In genomic region chr7:47534322-47535032, GRCh38 we compare ENCODE assay signal across 12 cellular contexts. TPM values are rescaled to one million over a fixed set of nuclear protein-coding genes. Genes with fewer than 3 reads are reported as not detected.
DNase-seq lines count a peak whose midpoint lies in the region; ATAC-seq and TF ChIP-seq lines count a peak whose summit lies in the region.
"Had no signal": no experiment of that assay in that cellular context is flagged by ENCODE, and none has a peak within 500 bp of the region (broad histone marks: within the 10 kb centered on the region; RNA-seq: fewer than 3 reads in every experiment).

No MANE protein-coding gene starts in this region.

- H3K9ac ChIP-seq in HCT116 (ENCODE audit: low read length): no peak overlapping the region
- no peak overlapping the region for H3K9ac ChIP-seq in SK-N-SH
- H3K9ac ChIP-seq: BLaER1 treated with 17β-estradiol and CSF1 and Interleukin-3, amounts not matched to agents 10 nM and 100 nM had no signal

- H4K20me1 ChIP-seq in HCT116 (ENCODE audit: insufficient read depth) (no peaks in the 10 kb centered on the region), SK-N-SH (ENCODE audit: insufficient read depth) (no peaks in the 10 kb centered on the region)

- H3K4me2 ChIP-seq in HCT116 (ENCODE audit: low read length): no peak overlapping the region
- H3K4me2 ChIP-seq in SK-N-SH: no peak overlapping the region
- H3K4me2 ChIP-seq: BLaER1 treated with 17β-estradiol and CSF1 and Interleukin-3, amounts not matched to agents 10 nM and 100 nM had no signal

- H3K4me1 ChIP-seq in HCT116 (ENCODE audit: control insufficient read depth in 1 of 2, insufficient read depth in 2 of 2, low read length in 2 of 2) (peaks cover 8 to 10% of the 10 kb centered on the region in 2 experiments; a peak in 2 of 4 replicates), SK-N-SH (ENCODE audit: control insufficient read depth in 1 of 2, insufficient read depth in 2 of 2, low read depth in 1 of 2, low read length in 1 of 2) (peaks cover 9 to 43% of the 10 kb centered on the region in 2 experiments)

- POLR2A ChIA-PET in HCT116 (lab: Charles Lee): no interaction called here
- POLR2A ChIA-PET in SK-N-SH (lab: Yijun Ruan, JAX): no interaction called here

- no peak for TF ChIP-seq POLR2A in HCT116 (IDR thresholded peaks at IDR 0.05; ENCODE audit: borderline replicate concordance, extremely low read depth, insufficient read depth, insufficient read length)

- TF ChIP-seq CTCF in 22Rv1 (IDR thresholded peaks at IDR 0.05): 0 out of 2 replicates have a peak, but pooled peaks have one; percentile 9
- peak in 2 of 3 experiments; percentile 10 to 42; a peak in 3 of 6 replicates for TF ChIP-seq CTCF in HCT116 (IDR thresholded peaks at IDR 0.05 in 2 of 3, conservative IDR thresholded peaks at IDR 0.05 in 1 of 3; ENCODE audit: borderline replicate concordance in 1 of 3, insufficient read depth in 1 of 3, low read depth in 2 of 3, low read length in 2 of 3)
- TF ChIP-seq CTCF in SK-N-SH (IDR thresholded peaks at IDR 0.05): no peak; the same call in 1 of the 2 replicates

- DNase-seq in HCT116 (ENCODE audit: low read depth, low spot score) (no peak), SK-N-SH (peak; percentile 51), kidney glomerular epithelial cell (lab: John Stamatoyannopoulos, UW) (peak; percentile 53), NCI-H774 (lab: John Stamatoyannopoulos, UW) (no peak), NOMO-1 treated with dmso at 0.1 percent for 144 hours (lab: John Stamatoyannopoulos, UW; ENCODE audit: unreplicated experiment) (no peak)
- DNase-seq in effector CD4-positive, alpha-beta T cell: no peak
- DNase-seq: activated CD8-positive, alpha-beta memory T cell treated with anti-CD3 and anti-CD28 coated beads, Interleukin-2, amount 50 U/mL, for 48 hours; hippocampal formation had no signal

- H3K79me2 ChIP-seq in HCT116 (ENCODE audit: insufficient read depth, low read length): no peaks in the 10 kb centered on the region
- H3K79me2 ChIP-seq in SK-N-SH (ENCODE audit: insufficient read depth): peaks cover 72% of the 10 kb centered on the region

- CTCF ChIA-PET in HCT116 (lab: Charles Lee) (interaction anchor here (0.9 kb wide), 1 partner anchor 98 kb away, joined by 4 read pairs; no protein-coding TSS in a partner anchor), SK-N-SH (lab: Yijun Ruan, JAX) (interaction anchor here (0.7 to 3.4 kb wide), 9 partner anchors 10 to 285 kb away, joined by 3 to 11 read pairs (median 4); partner anchors contain the start of gene TNS3)

- no peak overlapping the region for H3K27ac ChIP-seq in 22Rv1
- no peak overlapping the region for H3K27ac ChIP-seq in HCT116 (ENCODE audit: low read depth, low read length)
- no peak overlapping the region for H3K27ac ChIP-seq in SK-N-SH (ENCODE audit: low read depth in 2 of 2, low read length in 1 of 2)
- H3K27ac ChIP-seq: BLaER1 treated with 17β-estradiol and CSF1 and Interleukin-3, amounts not matched to agents 10 nM and 100 nM had no signal

- no peaks in the 10 kb centered on the region for H3K9me2 ChIP-seq in HCT116 (ENCODE audit: insufficient read depth)
- no peaks in the 10 kb centered on the region for H3K9me2 ChIP-seq in SK-N-SH

- no peaks in the 10 kb centered on the region for H3K9me3 ChIP-seq in HCT116 (ENCODE audit: control insufficient read depth in 1 of 2, insufficient read depth in 1 of 2, low read depth in 1 of 2, low read length in 2 of 2)
- peaks cover 9% of the 10 kb centered on the region; the same call in 1 of the 2 replicates for H3K9me3 ChIP-seq in SK-N-SH

- RAD21 ChIA-PET in HCT116 (lab: Charles Lee; ENCODE audit: low non-redundant PET in 1 of 2, low total read pairs in 2 of 2, uncharacterized antibody in 2 of 2, unreplicated experiment in 2 of 2): interaction anchor here in 1 of 2 experiments (0.6 kb wide), 1 partner anchor 120 kb away, joined by 3 read pairs; no protein-coding TSS in a partner anchor

- H2AFZ ChIP-seq in HCT116 (ENCODE audit: low read depth, low read length, poor library complexity, severe bottlenecking) (no peak overlapping the region), SK-N-SH (ENCODE audit: low read depth) (no peak overlapping the region)

- TF ChIP-seq EP300 in SK-N-SH (IDR thresholded peaks at IDR 0.05; ENCODE audit: borderline replicate concordance in 1 of 2, low read depth in 1 of 2, low read length in 1 of 2): no peak

- H3K36me3 ChIP-seq in HCT116 (ENCODE audit: control insufficient read depth in 1 of 2, insufficient read depth in 2 of 2, low read length in 2 of 2) (no peaks in the 10 kb centered on the region), SK-N-SH (replicated peaks in 1 of 2; ENCODE audit: control insufficient read depth in 1 of 2, insufficient read depth in 2 of 2, low read length in 1 of 2) (peaks cover 9% of the 10 kb centered on the region in 2 experiments)

- peaks cover 19% of the 10 kb centered on the region for H3F3A ChIP-seq in SK-N-SH (replicated peaks; ENCODE audit: insufficient read depth)

- TF ChIP-seq RAD21 in HCT116 (IDR thresholded peaks at IDR 0.05; ENCODE audit: low read depth): no peak
- no peak for TF ChIP-seq RAD21 in SK-N-SH (IDR thresholded peaks at IDR 0.05; ENCODE audit: low read length)

- BruUV-seq in HCT116 (replicated peaks; lab: Mats Ljungman, UMichigan): no TSS peak

- H3K27me3 ChIP-seq in HCT116 (ENCODE audit: insufficient read depth, low read length) (no peaks in the 10 kb centered on the region), SK-N-SH (ENCODE audit: insufficient read depth) (no peaks in the 10 kb centered on the region)

- 91% methylated on average over 9 of the region's 9 CpGs for WGBS in SK-N-SH (ENCODE audit: low lambda C conversion rate)

- peak; percentile 83 for ATAC-seq in HCT116
- ATAC-seq in HG03457 (IDR thresholded peaks at IDR 0.05; ENCODE audit: unreplicated experiment): no peak
- ATAC-seq: GM12878 had no signal

- intact Hi-C loops in HCT116 (cut with micrococcal nuclease): no loop called here

- H3K4me3 ChIP-seq in HCT116 (replicated peaks in 1 of 2; ENCODE audit: low read depth in 1 of 2, low read length in 2 of 2): no peak overlapping the region
- H3K4me3 ChIP-seq in SK-N-SH (ENCODE audit: low read depth in 2 of 2, low read length in 1 of 2): no peak overlapping the region
- H3K4me3 ChIP-seq: BLaER1 treated with 17β-estradiol and CSF1 and Interleukin-3, amounts not matched to agents 10 nM and 100 nM; GM12878 had no signal

TF ChIP-seq in HCT116, 20 proteins besides CTCF, POLR2A, EP300 and RAD21 (continues in another document):
- TF ChIP-seq ZFX (IDR thresholded peaks at IDR 0.05) (no peak), JUND (IDR thresholded peaks at IDR 0.05) (no peak), MAX (IDR thresholded peaks at IDR 0.05) (no peak), EGR1 (IDR thresholded peaks at IDR 0.05; ENCODE audit: low read depth) (no peak), TCF7L2 (IDR thresholded peaks at IDR 0.05; ENCODE audit: borderline replicate concordance, extremely low read depth, insufficient read depth, insufficient read length) (no peak), CBX3 (IDR thresholded peaks at IDR 0.05; ENCODE audit: low read depth) (no peak), FOSL1 (IDR thresholded peaks at IDR 0.05; ENCODE audit: low read depth) (no peak), SRF (IDR thresholded peaks at IDR 0.05; ENCODE audit: low read depth) (no peak)

TF ChIP-seq in SK-N-SH, 30 proteins besides CTCF, POLR2A, EP300 and RAD21 (continues in another document):
- no peak for TF ChIP-seq REST (IDR thresholded peaks at IDR 0.05; ENCODE audit: low read depth, low read length)
- no peak for TF ChIP-seq ELF1 (IDR thresholded peaks at IDR 0.05)
- TF ChIP-seq RCOR1 (IDR thresholded peaks at IDR 0.05; ENCODE audit: low read length): no peak
- TF ChIP-seq MAX (IDR thresholded peaks at IDR 0.05; ENCODE audit: low read depth): no peak
- no peak for TF ChIP-seq NRF1 (IDR thresholded peaks at IDR 0.05; ENCODE audit: low read depth, low read length)
- TF ChIP-seq NFIC (IDR thresholded peaks at IDR 0.05; ENCODE audit: borderline replicate concordance): no peak
- no peak for TF ChIP-seq SIN3A (IDR thresholded peaks at IDR 0.05; ENCODE audit: borderline replicate concordance, low read depth, low read length)

RNA-seq across cellular contexts. Expression of gene TNS3, which starts 47.4 kb away (rescaled TPM):
- total RNA-seq in HCT116 (2021; ENCODE audit: unreplicated experiment): 9.1 TPM
- polyA plus RNA-seq in HCT116 (2012): 4.3 and 6.5 TPM in 2 replicates
- 68.8 and 72.3 TPM in 2 replicates for polyA plus RNA-seq in SK-N-SH (2012; rRNA removed)
- 48.8 and 60.8 TPM in 2 replicates for polyA plus RNA-seq in SK-N-SH (2012; cell fraction: cytosol; rRNA removed)
- polyA plus RNA-seq in SK-N-SH (2012; cell fraction: nucleus; rRNA removed): 141 and 170 TPM in 2 replicates

Comparison
In these comparisons a context has a peak if more than half of its experiments do, and no peak if none do; other contexts are left out.
1. DNase-seq: peak in SK-N-SH (single experiment) and kidney glomerular epithelial cell (single experiment); none in HCT116 (single experiment), NCI-H774 (single experiment), NOMO-1 treated with dmso at 0.1 percent for 144 hours (single experiment) and effector CD4-positive, alpha-beta T cell (single experiment).